Comparison of ENCODE assay signal across 8 cellular contexts in the genomic region with DNA sequence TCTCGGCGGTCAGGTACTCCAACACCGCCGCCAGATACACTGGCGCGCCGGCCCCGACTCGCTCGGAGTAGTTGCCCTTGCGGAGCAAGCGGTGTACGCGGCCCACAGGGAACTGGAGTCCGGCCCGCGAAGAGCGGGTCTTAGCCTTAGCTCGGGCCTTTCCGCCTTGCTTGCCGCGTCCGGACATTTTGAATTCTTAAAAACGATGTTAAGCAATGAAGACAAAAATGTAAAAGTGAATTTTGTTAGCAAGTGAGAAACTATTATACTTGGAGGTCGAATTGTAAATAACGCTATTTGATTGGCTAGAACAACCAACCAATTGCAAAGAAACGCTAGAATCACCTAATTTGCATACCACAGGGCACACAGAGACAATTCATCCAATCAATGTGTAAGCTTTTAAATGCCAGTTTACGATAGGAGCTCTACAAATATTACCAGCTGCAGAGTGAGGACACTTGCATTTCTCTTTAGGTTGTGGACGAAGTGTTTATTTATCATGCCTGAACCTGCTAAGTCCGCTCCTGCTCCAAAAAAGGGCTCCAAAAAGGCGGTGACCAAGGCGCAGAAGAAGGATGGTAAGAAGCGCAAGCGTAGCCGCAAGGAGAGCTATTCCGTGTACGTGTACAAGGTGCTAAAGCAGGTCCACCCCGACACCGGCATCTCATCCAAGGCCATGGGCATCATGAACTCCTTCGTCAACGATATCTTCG.
DNase-seq lines count a peak whose midpoint lies in the region; ATAC-seq, FAIRE-seq and TF ChIP-seq lines count a peak whose summit lies in the region.

No MANE protein-coding gene starts in this region.

- no peaks in the 10 kb centered on the region for H3K27me3 ChIP-seq in astrocyte (ENCODE audit: insufficient read depth, low read length)

- ATAC-seq in HG02763 (IDR thresholded peaks at IDR 0.05; ENCODE audit: unreplicated experiment) (peak; percentile 53), left ventricle myocardium superior (peak; percentile 84)

- peak; percentile 93 for TF ChIP-seq POLR2A in GM15510 (IDR thresholded peaks at IDR 0.05; ENCODE audit: borderline replicate concordance, extremely low read depth, insufficient read length)

- peak overlapping the region; percentile 97 for H3K9ac ChIP-seq in astrocyte (ENCODE audit: low read length)

- peak; percentile 87 to 98 (median 93) for DNase-seq in NCI-H1417 (lab: John Stamatoyannopoulos, UW)
- DNase-seq in SKM-1 treated with dmso at 0.1 percent for 144 hours (lab: John Stamatoyannopoulos, UW; ENCODE audit: unreplicated experiment) = peak; percentile 95
- peak; percentile 95 for DNase-seq in astrocyte (ENCODE audit: low read depth)
- peak; percentile 76 for DNase-seq in left ventricle myocardium superior
- DNase-seq in posterior vena cava (ENCODE audit: low spot score) = peak; percentile 90
- DNase-seq in GM19240 (ENCODE audit: insufficient read length, low spot score) = no peak

- H4K20me1 ChIP-seq in astrocyte (ENCODE audit: insufficient read depth, low read length) = peaks cover 31% of the 10 kb centered on the region

- peak overlapping the region; percentile 93 for H3K4me3 ChIP-seq in astrocyte (ENCODE audit: insufficient read depth, low read depth, low read length)

- peaks cover 5% of the 10 kb centered on the region for H3K36me3 Mint-ChIP-seq in astrocyte (ENCODE audit: low read depth, unreplicated experiment)

- H3K9me3 Mint-ChIP-seq in astrocyte (ENCODE audit: unreplicated experiment) = peaks cover 1% of the 10 kb centered on the region

- peak overlapping the region; percentile 86 for H3K4me2 ChIP-seq in astrocyte (ENCODE audit: low read length)

- no peak for FAIRE-seq in astrocyte (lab: Jason Lieb, UNC)

- peak overlapping the region; percentile 99 for H3K4me3 Mint-ChIP-seq in astrocyte (ENCODE audit: unreplicated experiment)

- no peaks in the 10 kb centered on the region for H3K36me3 ChIP-seq in astrocyte (ENCODE audit: insufficient read depth, low read length)

- H3K9me3 ChIP-seq in astrocyte (ENCODE audit: insufficient read depth, low read depth, low read length) = no peaks in the 10 kb centered on the region

- H3K27ac ChIP-seq in astrocyte (ENCODE audit: low read depth, low read length) = peak overlapping the region; percentile 90

- peaks cover 10% of the 10 kb centered on the region for H3K4me1 ChIP-seq in astrocyte (ENCODE audit: insufficient read depth, low read length)

- intact Hi-C loops in left ventricle myocardium superior (cut with micrococcal nuclease) (no loop called here), posterior vena cava (cut with DNase I) (no loop called here)

- no peak overlapping the region for H2AFZ ChIP-seq in astrocyte (ENCODE audit: low read depth, low read length)

- peaks cover 22% of the 10 kb centered on the region for H3K4me1 Mint-ChIP-seq in astrocyte (ENCODE audit: low read depth, unreplicated experiment)

- no peak for TF ChIP-seq CTCF in astrocyte (IDR thresholded peaks at IDR 0.05; ENCODE audit: insufficient read depth, low read depth, low read length)

- H3K27ac Mint-ChIP-seq in astrocyte (ENCODE audit: unreplicated experiment) = peak overlapping the region; percentile 97

- no peaks in the 10 kb centered on the region for H3K27me3 Mint-ChIP-seq in astrocyte (ENCODE audit: low read depth, unreplicated experiment)

- H3K79me2 ChIP-seq in astrocyte (ENCODE audit: insufficient read depth, low read length) = peaks cover 33% of the 10 kb centered on the region
